ENCODE assay signal across 11 cellular contexts in the genomic region with DNA sequence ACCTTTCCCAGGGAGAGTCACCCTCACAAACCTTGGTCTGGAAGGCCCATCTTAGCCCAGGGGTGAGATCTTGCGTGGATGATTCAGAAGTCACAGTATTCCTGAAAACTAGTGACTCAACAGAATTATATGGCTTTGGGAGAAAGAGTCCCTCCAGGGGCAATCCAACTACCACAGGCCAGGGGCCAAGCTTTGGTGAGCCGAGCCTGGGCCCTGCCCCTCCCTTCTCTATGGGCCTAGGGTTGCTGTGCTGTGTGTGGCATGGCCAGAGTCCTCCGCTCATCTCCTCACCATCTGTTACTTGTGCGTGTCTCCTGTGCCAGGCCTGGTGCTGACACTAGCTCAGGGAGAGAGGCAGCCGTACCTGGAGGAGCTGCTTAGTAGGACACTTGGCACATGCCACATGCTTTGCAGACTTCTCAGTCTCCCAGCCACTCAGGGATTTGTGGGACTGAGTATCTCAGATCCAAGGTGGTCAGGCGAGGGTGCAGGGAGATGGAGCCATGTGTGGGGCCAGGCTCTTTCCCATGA. TPM values are rescaled to one million over a fixed set of nuclear protein-coding genes. Genes with fewer than 3 reads are reported as not detected.
DNase-seq lines count a peak whose midpoint lies in the region; ATAC-seq lines count a peak whose summit lies in the region.
"Had no signal": no experiment of that assay in that cellular context is flagged by ENCODE, and none has a peak within 500 bp of the region (broad histone marks: within the 10 kb centered on the region; RNA-seq: fewer than 3 reads in every experiment).

No MANE protein-coding gene starts in this region.

- no peak overlapping the region for H3K14ac ChIP-seq in trophoblast cell (ENCODE audit: low read length)

- H2BK5ac ChIP-seq in trophoblast cell (ENCODE audit: low read depth, low read length, poor library complexity): no peak overlapping the region

- H2AFZ ChIP-seq in trophoblast cell (ENCODE audit: insufficient read depth, low read length, poor library complexity): no peak overlapping the region

- H3K79me2 ChIP-seq in trophoblast cell (ENCODE audit: control insufficient read depth, insufficient read depth, low read length, poor library complexity): no peaks in the 10 kb centered on the region

- ATAC-seq in esophagus mucosa (peak; percentile 9), HG02973 (IDR thresholded peaks at IDR 0.05; ENCODE audit: unreplicated experiment) (no peak)

- H2BK120ac ChIP-seq in trophoblast cell (ENCODE audit: insufficient read depth, low read length, poor library complexity): no peak overlapping the region

- WGBS in trophoblast cell (ENCODE audit: extremely low coverage, insufficient coverage, insufficient read length): no CpG with 5 or more reads among the region's 6 CpGs

- H4K8ac ChIP-seq in trophoblast cell (ENCODE audit: low read depth, low read length): no peak overlapping the region

- in situ Hi-C loops in G401 (cut with HindIII; ENCODE audit: low sequenced_read_pairs): no loop called here

- no peak overlapping the region for H4K12ac ChIP-seq in trophoblast cell (ENCODE audit: low read depth, low read length)

- H3K9me3 ChIP-seq in trophoblast cell (ENCODE audit: insufficient read depth, low read depth, low read length): peaks cover 4% of the 10 kb centered on the region
- H3K9me3 ChIP-seq: neutrophil had no signal

- H3K79me1 ChIP-seq in trophoblast cell (ENCODE audit: low read length): peaks cover 2% of the 10 kb centered on the region

- no peaks in the 10 kb centered on the region for H3K36me3 ChIP-seq in trophoblast cell (ENCODE audit: control insufficient read depth in 1 of 2, insufficient read depth in 2 of 2, low read length in 2 of 2)
- H3K36me3 ChIP-seq: neutrophil had no signal

- H3K18ac ChIP-seq in trophoblast cell (ENCODE audit: low read length): no peak overlapping the region

- no peak overlapping the region for H3K4me3 ChIP-seq in trophoblast cell (ENCODE audit: low read depth, low read length)

- no peak overlapping the region for H4K91ac ChIP-seq in trophoblast cell (ENCODE audit: low read depth, low read length)

- H3K27ac ChIP-seq in trophoblast cell (ENCODE audit: low read depth, low read length): no peak overlapping the region
- H3K27ac ChIP-seq: neutrophil had no signal

- no peaks in the 10 kb centered on the region for H3K27me3 ChIP-seq in trophoblast cell (ENCODE audit: insufficient read depth, low read length)
- H3K27me3 ChIP-seq: neutrophil had no signal

- H3K9ac ChIP-seq in trophoblast cell (ENCODE audit: low read length): no peak overlapping the region

- H3K4ac ChIP-seq in trophoblast cell (ENCODE audit: low read depth, low read length): no peak overlapping the region

- no peak overlapping the region for H3K4me2 ChIP-seq in trophoblast cell (ENCODE audit: low read length)

- H2AK5ac ChIP-seq in trophoblast cell (ENCODE audit: low read length): no peak overlapping the region

- peaks cover 10 to 17% of the 10 kb centered on the region in 2 experiments for H3K4me1 ChIP-seq in trophoblast cell (ENCODE audit: control insufficient read depth in 1 of 2, insufficient read depth in 2 of 2, low read length in 2 of 2)

- H3K23ac ChIP-seq in trophoblast cell (ENCODE audit: low read length): no peak overlapping the region

- H2BK12ac ChIP-seq in trophoblast cell (ENCODE audit: low read length): no peak overlapping the region

- DNase-seq in G401 (ENCODE audit: low spot score) (peak; percentile 96), RPMI7951 (ENCODE audit: low read depth) (peak; percentile 82), trophoblast cell (peak; percentile 90 to 92), NCI-H748 treated with DMSO at 0.1 percent for 48 hours (lab: John Stamatoyannopoulos, UW) (no peak), GOT3 (lab: John Stamatoyannopoulos, UW) (no peak)
- DNase-seq in activated effector memory CD4-positive, alpha-beta T cell treated with Interleukin-2 at 50 U/mL for 16 hours: no peak
- DNase-seq: activated CD4-positive, alpha-beta T cell treated with anti-CD3 and anti-CD28 coated beads, Interleukin-2, amount 10 ng/mL, durations not matched to agents 24 days and 14 days; KG1 had no signal

RNA-seq across cellular contexts. Expression of a gene that starts 40.7 kb away (rescaled TPM):
- 4.6 and 19.8 TPM in 2 replicates for total RNA-seq in G401 (2014; rRNA removed; shearing (Covaris generic))
- 7.3 and 8.2 TPM in 2 replicates for total RNA-seq in RPMI7951 (2014; rRNA removed; shearing (Covaris generic))
- 5.3 TPM for total RNA-seq in esophagus mucosa
- 3.6 and 3.8 TPM in 2 replicates for polyA plus RNA-seq in trophoblast cell (2013)

Comparison
In these comparisons a context has a peak if more than half of its experiments do, and no peak if none do; other contexts are left out.
1. DNase-seq: peak in G401 (single experiment), RPMI7951 (single experiment) and trophoblast cell (2 of 2); none in NCI-H748 treated with DMSO at 0.1 percent for 48 hours (single experiment), GOT3 (single experiment) and activated effector memory CD4-positive, alpha-beta T cell treated with Interleukin-2 at 50 U/mL for 16 hours (single experiment).